In genomic region chr3:41362638-41363559, GRCh38 we compare ENCODE assay signal across 13 cellular contexts.
A peak's percentile ranks its signal among the peaks of the same experiment; 100 is the strongest.
DNase-seq lines count a peak whose midpoint lies in the region; ATAC-seq and TF ChIP-seq lines count a peak whose summit lies in the region.
"Had no signal": no experiment of that assay in that cellular context is flagged by ENCODE, and none has a peak within 500 bp of the region (broad histone marks: within the 10 kb centered on the region; RNA-seq: fewer than 3 reads in every experiment).

No MANE protein-coding gene starts in this region.

- H2BK20ac ChIP-seq in H9 (ENCODE audit: low read depth, low read length, poor library complexity, severe bottlenecking): no peak overlapping the region

- no peak overlapping the region for H4K5ac ChIP-seq in H9 (ENCODE audit: insufficient read length, low read depth, low read length)

- H3K4ac ChIP-seq in H9 (ENCODE audit: low read depth, low read length): no peak overlapping the region

- H3K56ac ChIP-seq in H9 (ENCODE audit: insufficient read length, low read depth, low read length): no peak overlapping the region

- TF ChIP-seq POLR2A in breast epithelium (IDR thresholded peaks at IDR 0.05): no peak

- H3K27ac ChIP-seq in H9 (ENCODE audit: insufficient read length, low read depth, low read length) (no peak overlapping the region), breast epithelium (no peak overlapping the region)
- H3K27ac ChIP-seq: psoas muscle, stomach had no signal

- ATAC-seq in SK-N-SH treated with all-trans-retinoic acid at 6 μM for 48 hours (peak; percentile 92), GM18870 (IDR thresholded peaks at IDR 0.05; ENCODE audit: unreplicated experiment) (no peak), HG02759 (IDR thresholded peaks at IDR 0.05; ENCODE audit: unreplicated experiment) (no peak), HG02763 (IDR thresholded peaks at IDR 0.05; ENCODE audit: unreplicated experiment) (no peak)
- ATAC-seq: activated naive CD4-positive, alpha-beta T cell treated with anti-CD3 and anti-CD28 coated beads, Interleukin-2, amount 50 U/mL, for 72 hours; psoas muscle had no signal

- no peak overlapping the region for H3K18ac ChIP-seq in H9 (ENCODE audit: insufficient read length, low read depth, low read length)

- no peaks in the 10 kb centered on the region for H3K23me2 ChIP-seq in H9 (ENCODE audit: insufficient read length, low read depth, low read length, poor library complexity, severe bottlenecking)

- no peak overlapping the region for H2BK5ac ChIP-seq in H9 (ENCODE audit: insufficient read length, low read length)

- H2BK12ac ChIP-seq in H9 (ENCODE audit: insufficient read length, low read depth, low read length): no peak overlapping the region

- TF ChIP-seq CTCF in H9 (conservative IDR thresholded peaks at IDR 0.05) (no peak), glutamatergic neuron (IDR thresholded peaks at IDR 0.05; ENCODE audit: partially characterized antibody, unreplicated experiment) (no peak), breast epithelium (IDR thresholded peaks at IDR 0.05) (no peak)

- H4K8ac ChIP-seq in H9 (replicated peaks; ENCODE audit: insufficient read length, low read depth, low read length): no peak overlapping the region

- peaks cover 12% of the 10 kb centered on the region for H3K4me1 ChIP-seq in H9 (ENCODE audit: insufficient read depth, low read length)
- no peaks in the 10 kb centered on the region for H3K4me1 ChIP-seq in breast epithelium
- H3K4me1 ChIP-seq: psoas muscle had no signal

- no peaks in the 10 kb centered on the region for H3K79me2 ChIP-seq in H9 (ENCODE audit: insufficient read depth, low read length)

- peak overlapping the region in 1 of 3 experiments; percentile 67; a peak in 3 of 7 replicates for H3K27ac Mint-ChIP-seq in H9
- H3K27ac Mint-ChIP-seq in glutamatergic neuron (ENCODE audit: unreplicated experiment): peak overlapping the region; percentile 45
- H3K27ac Mint-ChIP-seq: activated naive CD4-positive, alpha-beta T cell treated with anti-CD3 and anti-CD28 coated beads, Interleukin-2, amount 50 U/mL, for 72 hours; T-helper 1 cell treated with Interleukin-12 subunit alpha and Interleukin-12 subunit beta and Interleukin-4 antibody, amounts not matched to agents 30 μg/mL and 1 μg/mL, for 36 hours had no signal

- H3K4me1 Mint-ChIP-seq in H9 (peaks cover 51 to 54% of the 10 kb centered on the region in 2 experiments), glutamatergic neuron (ENCODE audit: low read depth, unreplicated experiment) (peaks cover 49% of the 10 kb centered on the region)
- H3K4me1 Mint-ChIP-seq: CD14-positive monocyte had no signal

- H2BK120ac ChIP-seq in H9 (ENCODE audit: low read depth, low read length, poor library complexity, severe bottlenecking): no peak overlapping the region

- WGBS in H9 (ENCODE audit: extremely low coverage, insufficient read length, low lambda C conversion rate): no CpG with 5 or more reads among the region's 5 CpGs

- H2AFZ ChIP-seq in H9 (ENCODE audit: low read length): no peak overlapping the region

- no peak overlapping the region for H2BK15ac ChIP-seq in H9 (ENCODE audit: low read depth, low read length)

- no peaks in the 10 kb centered on the region for H3K36me3 ChIP-seq in breast epithelium
- H3K36me3 ChIP-seq: stomach had no signal

- intact Hi-C loops in breast epithelium (cut with DNase I; ENCODE audit: low total_unique reads): no loop called here

- H3T11ph ChIP-seq in H9 (ENCODE audit: low read length): no peak overlapping the region

- H3K4me3 Mint-ChIP-seq in H9 (no peak overlapping the region), glutamatergic neuron (ENCODE audit: unreplicated experiment) (peak overlapping the region; percentile 14)
- H3K4me3 Mint-ChIP-seq: CD14-positive monocyte; T-helper 1 cell treated with Interleukin-12 subunit alpha and Interleukin-12 subunit beta and Interleukin-4 antibody, amounts not matched to agents 30 μg/mL and 1 μg/mL, for 36 hours had no signal

- no peaks in the 10 kb centered on the region for H3K79me1 ChIP-seq in H9 (ENCODE audit: insufficient read depth, low read depth, low read length, poor library complexity, severe bottlenecking)

- H3K4me3 ChIP-seq in breast epithelium: no peak overlapping the region
- H3K4me3 ChIP-seq: psoas muscle, stomach had no signal

- H3K27me3 ChIP-seq in H9 (ENCODE audit: insufficient read depth, low read length) (no peaks in the 10 kb centered on the region), breast epithelium (no peaks in the 10 kb centered on the region)
- H3K27me3 ChIP-seq: stomach had no signal

- H2AK5ac ChIP-seq in H9 (ENCODE audit: insufficient read length, low read length): no peak overlapping the region

- no peak overlapping the region for H3K9ac ChIP-seq in H9 (ENCODE audit: extremely low read depth, insufficient read length, low read length)

- no peak overlapping the region for H3K23ac ChIP-seq in H9 (ENCODE audit: insufficient read length, low read depth, low read length)

- no peaks in the 10 kb centered on the region for H3K9me3 Mint-ChIP-seq in H9
- H3K9me3 Mint-ChIP-seq in glutamatergic neuron (ENCODE audit: unreplicated experiment): peaks cover 17% of the 10 kb centered on the region
- H3K9me3 Mint-ChIP-seq: activated naive CD4-positive, alpha-beta T cell treated with anti-CD3 and anti-CD28 coated beads, Interleukin-2, amount 50 U/mL, for 72 hours; T-helper 1 cell treated with Interleukin-12 subunit alpha and Interleukin-12 subunit beta and Interleukin-4 antibody, amounts not matched to agents 30 μg/mL and 1 μg/mL, for 36 hours had no signal

- peak; percentile 80 for DNase-seq in H9
- DNase-seq in glutamatergic neuron: peak; percentile 93
- DNase-seq in pons (ENCODE audit: low spot score): peak; percentile 17
- no peak for DNase-seq in breast epithelium (ENCODE audit: low spot score in 2 of 2)
- DNase-seq: psoas muscle, stomach had no signal

- H3K9me3 ChIP-seq in H9 (ENCODE audit: control insufficient read depth, low read depth, low read length) (no peaks in the 10 kb centered on the region), breast epithelium (no peaks in the 10 kb centered on the region)
- H3K9me3 ChIP-seq: psoas muscle, stomach had no signal

- no peak overlapping the region for H4K91ac ChIP-seq in H9 (ENCODE audit: insufficient read length, low read depth, low read length)

- H3K27me3 Mint-ChIP-seq in H9 (ENCODE audit: low read depth) (peaks cover 3% of the 10 kb centered on the region; the same call in 1 of the 2 replicates), glutamatergic neuron (ENCODE audit: unreplicated experiment) (peaks cover 6% of the 10 kb centered on the region)

- no peak overlapping the region for H3K4me2 ChIP-seq in H9 (ENCODE audit: insufficient read depth, insufficient read length, low read length)

- no peak overlapping the region for H3K14ac ChIP-seq in H9 (ENCODE audit: insufficient read depth, low read length)

- H4K20me1 ChIP-seq in H9 (ENCODE audit: control insufficient read depth, insufficient read depth, insufficient read length): no peaks in the 10 kb centered on the region

- H3K36me3 Mint-ChIP-seq in H9 (ENCODE audit: insufficient read depth in 1 of 3, low read depth in 3 of 3) (peaks cover 0 to 7% (median 0%) of the 10 kb centered on the region in 3 experiments; a peak in 1 of 7 replicates), glutamatergic neuron (ENCODE audit: unreplicated experiment) (peaks cover 14% of the 10 kb centered on the region)
- H3K36me3 Mint-ChIP-seq: activated naive CD4-positive, alpha-beta T cell treated with anti-CD3 and anti-CD28 coated beads, Interleukin-2, amount 50 U/mL, for 72 hours; CD14-positive monocyte had no signal

TF ChIP-seq in SK-N-SH treated with all-trans-retinoic acid at 6 μM for 48 hours, 23 proteins besides CTCF, POLR2A, EP300 and RAD21 (continues in another document):
- TF ChIP-seq TCF4 (CRISPR knock-in tag; IDR thresholded peaks at IDR 0.05; ENCODE audit: borderline replicate concordance) (peak; percentile 78), ZNF70 (CRISPR knock-in tag; IDR thresholded peaks at IDR 0.05) (no peak), BACH2 (CRISPR knock-in tag; IDR thresholded peaks at IDR 0.05; ENCODE audit: borderline replicate concordance) (no peak), CREB5 (CRISPR knock-in tag; IDR thresholded peaks at IDR 0.05; ENCODE audit: low read depth) (peak; percentile 79), CSDC2 (CRISPR knock-in tag; IDR thresholded peaks at IDR 0.05) (no peak), SNAI2 (CRISPR knock-in tag; IDR thresholded peaks at IDR 0.05) (0 out of 2 replicates have a peak, but pooled peaks have one; percentile 65), ZC3H10 (CRISPR knock-in tag; IDR thresholded peaks at IDR 0.05) (0 out of 2 replicates have a peak, but pooled peaks have one; percentile 12)

Comparison
In these comparisons a context has a peak if more than half of its experiments do, and no peak if none do; other contexts are left out.
1. DNase-seq: peak in H9 (single experiment), glutamatergic neuron (single experiment) and pons (single experiment); none in breast epithelium (0 of 2).